In genomic region chr3:105847865-105848264, GRCh38 we compare ENCODE assay signal across 19 cellular contexts. TPM values are rescaled to one million over a fixed set of nuclear protein-coding genes. Genes with fewer than 3 reads are reported as not detected.
DNase-seq lines count a peak whose midpoint lies in the region; ATAC-seq, FAIRE-seq and TF ChIP-seq lines count a peak whose summit lies in the region.
"Had no signal": no experiment of that assay in that cellular context is flagged by ENCODE, and none has a peak within 500 bp of the region (broad histone marks: within the 10 kb centered on the region; RNA-seq: fewer than 3 reads in every experiment).

No MANE protein-coding gene starts in this region.

- H2AFZ ChIP-seq in GM12878 (ENCODE audit: control insufficient read depth, low read depth, low read length) = no peak overlapping the region
- no peak overlapping the region for H2AFZ ChIP-seq in neural cell (ENCODE audit: low read depth, low read length)
- H2AFZ ChIP-seq: neural progenitor cell had no signal

- no peaks in the 10 kb centered on the region for H4K20me1 ChIP-seq in GM12878 (ENCODE audit: control insufficient read depth, insufficient read depth)
- H4K20me1 ChIP-seq in neural cell (ENCODE audit: insufficient read depth) = no peaks in the 10 kb centered on the region

- TF ChIP-seq EP300 in GM12878 (IDR thresholded peaks at IDR 0.05; ENCODE audit: borderline replicate concordance in 1 of 2, control insufficient read depth in 1 of 2, low read depth in 2 of 2, low read length in 2 of 2) (no peak), neural cell (conservative IDR thresholded peaks at IDR 0.05; ENCODE audit: poor library complexity, severe bottlenecking) (no peak)

- H3K4me3 ChIP-seq in GM12878 = no peak overlapping the region
- no peak overlapping the region for H3K4me3 ChIP-seq in neural cell (ENCODE audit: low read length)
- H3K4me3 ChIP-seq: neural progenitor cell, SJCRH30, thyroid gland had no signal

- 98% methylated on average over 2 of the region's 2 CpGs for WGBS in GM12878 (ENCODE audit: insufficient coverage, insufficient replicate concordance, low lambda C conversion rate, missing lambda C conversion rate)

- POLR2A ChIA-PET in GM12878 (lab: Charles Lee) = interaction anchor here (0.6 to 1.6 kb wide), 3 partner anchors 9 to 20 kb away, joined by 3 to 6 read pairs (median 3); no protein-coding TSS in a partner anchor

- TF ChIP-seq POLR2A in GM12878 (IDR thresholded peaks at IDR 0.05; ENCODE audit: low read depth, low read length) (no peak), erythroblast (IDR thresholded peaks at IDR 0.05; ENCODE audit: low read length) (no peak)

- RAD21 ChIA-PET in GM12878 (lab: Charles Lee; ENCODE audit: unreplicated experiment) = interaction anchor here (0.7 to 3.5 kb wide), 3 partner anchors 11 to 768 kb away, joined by 3 to 31 read pairs (median 3); no protein-coding TSS in a partner anchor

- H3K27me3 Mint-ChIP-seq in activated CD8-positive, alpha-beta memory T cell treated with anti-CD3 and anti-CD28 coated beads, Interleukin-2, amount 10 ng/mL, durations not matched to agents 7 days and 5 days = no peaks in the 10 kb centered on the region
- H3K27me3 Mint-ChIP-seq in T-helper 2 cell treated with Interferon-gamma antibody and Interleukin-4, amounts not matched to agents 5 μg/mL and 100 μg/mL, for 36 hours (ENCODE audit: low read depth) = no peaks in the 10 kb centered on the region
- H3K27me3 Mint-ChIP-seq: memory B cell had no signal

- SMC1A ChIA-PET in GM12878 (lab: Charles Lee; ENCODE audit: uncharacterized antibody, unreplicated experiment) = interaction anchor here (0.6 to 3.4 kb wide), 10 partner anchors 10 to 760 kb away, joined by 3 to 28 read pairs (median 3); partner anchors contain the start of gene CBLB

- peaks cover 4% of the 10 kb centered on the region for H3K9me3 Mint-ChIP-seq in activated CD8-positive, alpha-beta memory T cell treated with anti-CD3 and anti-CD28 coated beads, Interleukin-2, amount 10 ng/mL, durations not matched to agents 7 days and 5 days (ENCODE audit: low read depth)
- H3K9me3 Mint-ChIP-seq in T-helper 2 cell treated with Interferon-gamma antibody and Interleukin-4, amounts not matched to agents 5 μg/mL and 100 μg/mL, for 36 hours = peaks cover 3% of the 10 kb centered on the region
- H3K9me3 Mint-ChIP-seq: memory B cell, neural progenitor cell had no signal

- no peaks in the 10 kb centered on the region for H3K9me2 ChIP-seq in neural cell (ENCODE audit: insufficient read depth, low read length)

- H3K79me2 ChIP-seq in GM12878 (ENCODE audit: control insufficient read depth, insufficient read depth, low read length) (peaks cover 7% of the 10 kb centered on the region), neural cell (replicated peaks; ENCODE audit: insufficient read depth, low read length) (peaks cover 21% of the 10 kb centered on the region)

- no peak overlapping the region for H3K9ac ChIP-seq in GM12878 (ENCODE audit: control insufficient read depth, insufficient read depth, low read length)
- no peak overlapping the region for H3K9ac ChIP-seq in neural cell (ENCODE audit: low read length)
- H3K9ac ChIP-seq: neural progenitor cell had no signal

- TF ChIP-seq CTCF in GM12878 (IDR thresholded peaks at IDR 0.05 in 2 of 3, conservative IDR thresholded peaks at IDR 0.05 in 1 of 3; ENCODE audit: control insufficient read depth in 2 of 3, extremely low read depth in 1 of 3, insufficient read depth in 1 of 3, low read depth in 3 of 3, low read length in 3 of 3) = no peak
- TF ChIP-seq CTCF in neural cell (IDR thresholded peaks at IDR 0.05; ENCODE audit: poor library complexity, severe bottlenecking) = no peak

- H3K27ac Mint-ChIP-seq in activated CD8-positive, alpha-beta memory T cell treated with anti-CD3 and anti-CD28 coated beads, Interleukin-2, amount 10 ng/mL, durations not matched to agents 7 days and 5 days = peak overlapping the region; percentile 71
- no peak overlapping the region for H3K27ac Mint-ChIP-seq in T-helper 2 cell treated with Interferon-gamma antibody and Interleukin-4, amounts not matched to agents 5 μg/mL and 100 μg/mL, for 36 hours
- H3K27ac Mint-ChIP-seq: memory B cell, neural progenitor cell had no signal

- no TSS peak for BruUV-seq in GM12878 (replicated peaks; lab: Mats Ljungman, UMichigan)

- peaks cover 57% of the 10 kb centered on the region for H3K36me3 Mint-ChIP-seq in activated CD8-positive, alpha-beta memory T cell treated with anti-CD3 and anti-CD28 coated beads, Interleukin-2, amount 10 ng/mL, durations not matched to agents 7 days and 5 days
- peaks cover 56% of the 10 kb centered on the region for H3K36me3 Mint-ChIP-seq in T-helper 2 cell treated with Interferon-gamma antibody and Interleukin-4, amounts not matched to agents 5 μg/mL and 100 μg/mL, for 36 hours (ENCODE audit: low read depth)

- intact Hi-C loops in GM12878 (cut with micrococcal nuclease; ENCODE audit: unreplicated experiment) = no loop called here

- H3K27me3 ChIP-seq in GM12878 (replicated peaks in 1 of 2; ENCODE audit: control insufficient read depth in 2 of 2, insufficient read depth in 2 of 2, low read length in 1 of 2) = no peaks in the 10 kb centered on the region
- no peaks in the 10 kb centered on the region for H3K27me3 ChIP-seq in neural cell (ENCODE audit: insufficient read depth, low read depth, low read length)
- H3K27me3 ChIP-seq: neural progenitor cell, SJCRH30, thyroid gland had no signal

- no peak for DNase-seq in activated CD8-positive, alpha-beta memory T cell treated with anti-CD3 and anti-CD28 coated beads, Interleukin-2, amount 10 ng/mL, durations not matched to agents 7 days and 5 days
- DNase-seq in activated CD8-positive, alpha-beta memory T cell treated with anti-CD3 and anti-CD28 coated beads, Interleukin-2, amount 50 U/mL, for 48 hours = no peak
- DNase-seq in GM18507 (ENCODE audit: extremely low spot score, insufficient read length, low read depth) = no peak
- no peak for DNase-seq in GM12878 (ENCODE audit: low read depth, low spot score)
- no peak for DNase-seq in T-helper 2 cell treated with Interferon-gamma antibody and Interleukin-4, amounts not matched to agents 5 μg/mL and 100 μg/mL, for 36 hours (ENCODE audit: low spot score)
- DNase-seq in erythroblast (lab: John Stamatoyannopoulos, UW) = no peak
- DNase-seq: DMS79, foreskin melanocyte, Kasumi-1, NCI-H1105, NCI-H526 treated with DMSO at 0.1 percent for 48 hours, OCI-M1, SJCRH30, thyroid gland had no signal

- CTCF ChIA-PET in activated CD8-positive, alpha-beta memory T cell treated with anti-CD3 and anti-CD28 coated beads, Interleukin-2, amount 10 ng/mL, durations not matched to agents 7 days and 5 days (lab: Charles Lee) = interaction anchor here (1.2 to 2.2 kb wide), 2 partner anchors 10 to 16 kb away, joined by 3 to 7 read pairs; no protein-coding TSS in a partner anchor
- CTCF ChIA-PET in GM12878 (lab: Yijun Ruan, JAX) = interaction anchor here (0.8 to 1.0 kb wide), 2 partner anchors 165 to 762 kb away, joined by 4 to 5 read pairs; no protein-coding TSS in a partner anchor

- TF ChIP-seq RAD21 in GM12878 (IDR thresholded peaks at IDR 0.05; ENCODE audit: insufficient read depth, low read depth, low read length) (no peak), neural cell (conservative IDR thresholded peaks at IDR 0.05) (no peak)

- H3K27ac ChIP-seq in GM12878 (ENCODE audit: control insufficient read depth, insufficient read depth) (no peak overlapping the region), neural cell (ENCODE audit: low read length) (no peak overlapping the region)
- H3K27ac ChIP-seq: neural progenitor cell, SJCRH30 had no signal

- peak; percentile 24 for ATAC-seq in activated CD8-positive, alpha-beta memory T cell treated with anti-CD3 and anti-CD28 coated beads, Interleukin-2, amount 10 ng/mL, durations not matched to agents 7 days and 5 days
- ATAC-seq in GM12878 (peak; percentile 16; the same call in 1 of the 3 replicates), HG03565 (IDR thresholded peaks at IDR 0.05; ENCODE audit: unreplicated experiment) (no peak)

- FAIRE-seq in GM18507 (lab: Jason Lieb, UNC) (peak; percentile 56), GM12878 (lab: Jason Lieb, UNC) (no peak)
- FAIRE-seq: astrocyte had no signal

- no peaks in the 10 kb centered on the region for H3K4me1 ChIP-seq in GM12878 (ENCODE audit: control insufficient read depth, insufficient read depth, low read length)

- peaks cover 48% of the 10 kb centered on the region for H3K4me1 Mint-ChIP-seq in activated CD8-positive, alpha-beta memory T cell treated with anti-CD3 and anti-CD28 coated beads, Interleukin-2, amount 10 ng/mL, durations not matched to agents 7 days and 5 days
- H3K4me1 Mint-ChIP-seq in T-helper 2 cell treated with Interferon-gamma antibody and Interleukin-4, amounts not matched to agents 5 μg/mL and 100 μg/mL, for 36 hours (ENCODE audit: low read depth) = peaks cover 32% of the 10 kb centered on the region

- H3K4me3 Mint-ChIP-seq in activated CD8-positive, alpha-beta memory T cell treated with anti-CD3 and anti-CD28 coated beads, Interleukin-2, amount 10 ng/mL, durations not matched to agents 7 days and 5 days = peak overlapping the region; percentile 9
- H3K4me3 Mint-ChIP-seq in T-helper 2 cell treated with Interferon-gamma antibody and Interleukin-4, amounts not matched to agents 5 μg/mL and 100 μg/mL, for 36 hours = no peak overlapping the region
- H3K4me3 Mint-ChIP-seq: memory B cell, neural progenitor cell had no signal

- H3K9me3 ChIP-seq in GM12878 (replicated peaks; ENCODE audit: control insufficient read depth, insufficient read depth, low read length) (no peaks in the 10 kb centered on the region; the same call in 2 of the 3 replicates), neural cell (ENCODE audit: low read length) (no peaks in the 10 kb centered on the region)
- H3K9me3 ChIP-seq: SJCRH30, thyroid gland had no signal

- H3K4me2 ChIP-seq in GM12878 (ENCODE audit: control insufficient read depth, insufficient read depth) (no peak overlapping the region), neural cell (ENCODE audit: low read length) (no peak overlapping the region)
- H3K4me2 ChIP-seq: neural progenitor cell had no signal

- peaks cover 0 to 23% of the 10 kb centered on the region in 2 experiments; a peak in 3 of 4 replicates for H3K36me3 ChIP-seq in GM12878 (ENCODE audit: control insufficient read depth in 2 of 2, insufficient read depth in 2 of 2, low read length in 1 of 2)
- peaks cover 15% of the 10 kb centered on the region for H3K36me3 ChIP-seq in neural cell (ENCODE audit: insufficient read depth, low read length)
- H3K36me3 ChIP-seq: neural progenitor cell had no signal

- in situ Hi-C loops in GM12878 (cut with MboI) = no loop called here

- no peaks in the 10 kb centered on the region for H3F3A ChIP-seq in neural cell (ENCODE audit: insufficient read depth, low read length, poor library complexity, severe bottlenecking)

RNA-seq across cellular contexts. Expression of gene CBLB, which starts 20.9 kb away (rescaled TPM):
- 100 to 1,000 TPM; 125 to 158 TPM for total RNA-seq in activated CD8-positive, alpha-beta memory T cell treated with anti-CD3 and anti-CD28 coated beads, Interleukin-2, amount 10 ng/mL, durations not matched to agents 7 days and 5 days
- 1,014 and 1,112 TPM in 2 replicates for total RNA-seq in GM12878 (2013; cell fraction: nucleolus; rRNA removed)
- total RNA-seq in GM12878 (2014; rRNA removed) = 27.3 and 28.9 TPM in 2 replicates
- total RNA-seq in GM12878 (2014; rRNA removed; fragmentation: Illumina TruSeq; extraction: Trizol) = 40.5 and 45.0 TPM in 2 replicates
- total RNA-seq in GM12878 (2021) = 56.4 and 57.6 TPM in 2 replicates
- 23.4 TPM for polyA plus RNA-seq in GM12878 (2011; ENCODE audit: low read depth)
- polyA plus RNA-seq in GM12878 (2011; rRNA removed) = 107 and 119 TPM in 2 replicates
- polyA plus RNA-seq in GM12878 (2011; cell fraction: cytosol; rRNA removed) = 49.4 and 66.2 TPM in 2 replicates
- polyA plus RNA-seq in GM12878 (2011; cell fraction: nucleus; rRNA removed) = 101 and 108 TPM in 2 replicates
- polyA plus RNA-seq in GM12878 (2012) = 36.8 and 37.8 TPM in 2 replicates
- 46.3 and 51.7 TPM in 2 replicates for polyA plus RNA-seq in GM12878 (2014; fragmentation: Illumina TruSeq; extraction: Trizol)
- 10 to 100 TPM; 17.2 to 17.6 TPM for polyA plus RNA-seq in GM12878 (2014; fragmentation: Nextera tagmentation; extraction: Ambion mirVana)
- polyA plus RNA-seq in GM12878 (2014; rRNA removed) = 30.4 and 30.8 TPM in 2 replicates
- 10 to 100 TPM; 43.4 to 47.4 TPM for polyA plus RNA-seq in GM12878 (2016; fragmentation: Nextera tagmentation; extraction: Ambion mirVana)
- polyA minus RNA-seq in GM12878 (2011; rRNA and poly(A)+ RNA removed) = 146 and 149 TPM in 2 replicates
- polyA minus RNA-seq in GM12878 (2011; cell fraction: cytosol; rRNA and poly(A)+ RNA removed) = 29.0 and 34.4 TPM in 2 replicates
- 262 and 381 TPM in 2 replicates for polyA minus RNA-seq in GM12878 (2011; cell fraction: nucleus; rRNA and poly(A)+ RNA removed)
- polyA plus RNA-seq in neural cell = 32.6 and 36.4 TPM in 2 replicates
- 120 and 212 TPM in 2 replicates for polyA minus RNA-seq in neural cell
